In the genomic region with DNA sequence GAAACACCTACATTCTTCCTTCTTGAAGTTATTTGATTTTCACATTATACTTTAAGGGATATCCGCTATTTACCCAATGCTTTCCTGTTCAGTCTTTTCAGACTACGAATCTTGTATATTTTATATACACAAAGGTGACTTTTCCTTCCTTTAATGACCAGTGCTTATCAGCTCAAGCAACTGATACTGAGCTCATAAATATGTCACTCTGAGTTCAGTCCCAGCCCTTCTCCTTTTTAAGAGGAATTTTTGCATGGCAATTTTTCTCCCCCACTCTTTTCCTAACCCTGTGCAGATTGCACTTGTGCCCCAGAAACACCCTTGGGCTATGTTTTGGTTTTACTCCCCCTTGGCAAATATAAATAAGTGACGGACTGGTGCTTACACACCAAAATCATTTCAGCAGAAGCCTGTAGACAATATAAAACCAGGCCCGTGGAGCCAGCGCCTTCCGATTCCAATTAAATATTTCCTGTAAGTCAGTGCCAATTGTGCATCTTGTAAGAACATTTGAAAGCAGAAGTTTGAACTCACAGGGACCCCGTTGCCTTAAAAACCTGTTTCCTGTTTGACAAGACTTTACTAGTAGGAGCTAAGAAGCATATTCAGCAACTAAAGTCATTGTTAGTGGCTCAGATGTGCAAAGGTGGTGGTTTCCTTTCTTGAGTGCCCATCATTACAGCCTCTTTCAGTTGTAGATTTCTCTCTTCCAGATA, we compare ENCODE assay signal across 16 cellular contexts.
DNase-seq lines count a peak whose midpoint lies in the region; ATAC-seq and TF ChIP-seq lines count a peak whose summit lies in the region.
"Had no signal": no experiment of that assay in that cellular context is flagged by ENCODE, and none has a peak within 500 bp of the region (broad histone marks: within the 10 kb centered on the region; RNA-seq: fewer than 3 reads in every experiment).

No MANE protein-coding gene starts in this region.

- intact Hi-C loops in natural killer cell (cut with micrococcal nuclease): no loop called here
- intact Hi-C loops in head of caudate nucleus (cut with DNase I): no loop called here

- peak overlapping the region; percentile 59 for H3K4me3 Mint-ChIP-seq in natural killer cell
- no peak overlapping the region for H3K4me3 Mint-ChIP-seq in natural killer cell treated with Interleukin-12 subunit alpha and Interleukin-12 subunit beta and Interleukin-15 and Interleukin-18, amount 100 ng/mL, for 72 hours
- H3K4me3 Mint-ChIP-seq: CD4-positive, alpha-beta memory T cell had no signal

- no peak for DNase-seq in natural killer cell
- DNase-seq in natural killer cell treated with Interleukin-12 subunit alpha and Interleukin-12 subunit beta and Interleukin-15 and Interleukin-18, amount 100 ng/mL, for 72 hours (ENCODE audit: low spot score): no peak
- DNase-seq in OCI-M1 (lab: John Stamatoyannopoulos, UW): peak; percentile 40
- DNase-seq in glomerular endothelial cell (ENCODE audit: extremely low read depth, low read depth, low spot score): peak; percentile 81
- DNase-seq in head of caudate nucleus: no peak
- no peak for DNase-seq in G401 (ENCODE audit: low spot score)
- DNase-seq in T-helper 1 cell: no peak
- DNase-seq in COR-L47 (lab: John Stamatoyannopoulos, UW): no peak
- DNase-seq: activated CD4-positive, alpha-beta T cell treated with anti-CD3 and anti-CD28 coated beads for 1 hour; activated CD8-positive, alpha-beta memory T cell treated with anti-CD3 and anti-CD28 coated beads, Interleukin-2, amount 50 U/mL, for 48 hours; activated naive CD4-positive, alpha-beta T cell; CD4-positive, alpha-beta memory T cell; NCI-H1092; NCI-H748 treated with DMSO at 0.1 percent for 48 hours; stimulated activated CD4-positive, alpha-beta T cell treated with anti-CD3 and anti-CD28 coated beads, Interleukin-2, amount 100 ng/mL, for 24 hours had no signal

- ATAC-seq in natural killer cell: peak in 2 of 3 donors; percentile 26 to 84
- no peak for ATAC-seq in natural killer cell treated with Interleukin-12 subunit alpha and Interleukin-12 subunit beta and Interleukin-15 and Interleukin-18, amount 100 ng/mL, for 72 hours
- ATAC-seq: sciatic nerve had no signal

- peaks cover 9 to 17% of the 10 kb centered on the region in 2 donors for H3K4me1 Mint-ChIP-seq in natural killer cell
- peaks cover 9 to 11% of the 10 kb centered on the region in 2 donors for H3K4me1 Mint-ChIP-seq in natural killer cell treated with Interleukin-12 subunit alpha and Interleukin-12 subunit beta and Interleukin-15 and Interleukin-18, amount 100 ng/mL, for 72 hours (ENCODE audit: low read depth in 2 of 2)
- H3K4me1 Mint-ChIP-seq: CD4-positive, alpha-beta memory T cell had no signal

- in situ Hi-C loops in G401 (cut with HindIII; ENCODE audit: low sequenced_read_pairs): no loop called here

- peaks cover 0 to 8% of the 10 kb centered on the region in 2 donors for H3K27me3 Mint-ChIP-seq in natural killer cell (ENCODE audit: low read depth in 2 of 2)
- H3K27me3 Mint-ChIP-seq in natural killer cell treated with Interleukin-12 subunit alpha and Interleukin-12 subunit beta and Interleukin-15 and Interleukin-18, amount 100 ng/mL, for 72 hours: peaks cover 3 to 7% of the 10 kb centered on the region in 2 donors

- no peaks in the 10 kb centered on the region for H3K9me3 Mint-ChIP-seq in natural killer cell
- H3K9me3 Mint-ChIP-seq in natural killer cell treated with Interleukin-12 subunit alpha and Interleukin-12 subunit beta and Interleukin-15 and Interleukin-18, amount 100 ng/mL, for 72 hours: no peaks in the 10 kb centered on the region

- no peaks in the 10 kb centered on the region for H3K36me3 Mint-ChIP-seq in natural killer cell
- no peaks in the 10 kb centered on the region for H3K36me3 Mint-ChIP-seq in natural killer cell treated with Interleukin-12 subunit alpha and Interleukin-12 subunit beta and Interleukin-15 and Interleukin-18, amount 100 ng/mL, for 72 hours
- H3K36me3 Mint-ChIP-seq: CD4-positive, alpha-beta memory T cell had no signal

- peak overlapping the region; percentile 12 to 57 for H3K27ac Mint-ChIP-seq in natural killer cell
- H3K27ac Mint-ChIP-seq in natural killer cell treated with Interleukin-12 subunit alpha and Interleukin-12 subunit beta and Interleukin-15 and Interleukin-18, amount 100 ng/mL, for 72 hours: no peak overlapping the region

- no peak for TF ChIP-seq CTCF in natural killer cell (IDR thresholded peaks at IDR 0.05)

Comparison
In these comparisons a context has a peak if more than half of its experiments do, and no peak if none do; other contexts are left out.
1. ATAC-seq: peak in natural killer cell (2 of 3); none in natural killer cell treated with Interleukin-12 subunit alpha and Interleukin-12 subunit beta and Interleukin-15 and Interleukin-18, amount 100 ng/mL, for 72 hours (0 of 2).
2. H3K27ac Mint-ChIP-seq: peak in natural killer cell (2 of 2); none in natural killer cell treated with Interleukin-12 subunit alpha and Interleukin-12 subunit beta and Interleukin-15 and Interleukin-18, amount 100 ng/mL, for 72 hours (0 of 2).
3. DNase-seq: peak in OCI-M1 (single experiment) and glomerular endothelial cell (single experiment); none in natural killer cell (single experiment), natural killer cell treated with Interleukin-12 subunit alpha and Interleukin-12 subunit beta and Interleukin-15 and Interleukin-18, amount 100 ng/mL, for 72 hours (single experiment), head of caudate nucleus (0 of 42), G401 (single experiment), T-helper 1 cell (0 of 5) and COR-L47 (single experiment).